Comparison of ENCODE assay signal across 25 cellular contexts in the genomic region with DNA sequence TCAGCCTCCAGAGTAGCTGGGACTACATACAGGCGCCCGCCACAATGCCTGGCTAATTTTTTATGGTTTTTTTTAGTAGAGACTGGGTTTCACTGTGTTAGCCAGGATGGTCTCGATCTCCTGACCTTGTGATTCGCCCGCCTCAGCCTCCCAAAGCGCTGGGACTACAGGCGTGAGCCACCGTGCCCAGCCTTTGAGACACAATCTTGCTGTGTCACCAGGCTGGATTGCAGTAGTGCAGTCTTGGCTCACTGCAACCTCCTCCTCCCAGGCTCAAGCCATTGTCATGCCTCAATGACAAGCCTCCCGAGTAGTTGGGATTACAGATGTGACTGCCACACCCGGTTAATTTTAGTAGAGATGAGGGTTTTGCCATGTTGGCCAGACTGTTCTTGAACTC.
"Had no signal": no experiment of that assay in that cellular context is flagged by ENCODE, and none has a peak within 500 bp of the region (broad histone marks: within the 10 kb centered on the region; RNA-seq: fewer than 3 reads in every experiment).

No MANE protein-coding gene starts in this region.

- H3K27ac Mint-ChIP-seq: activated CD8-positive, alpha-beta T cell treated with anti-CD3 and anti-CD28 coated beads for 36 hours; activated naive CD4-positive, alpha-beta T cell treated with anti-CD3 and anti-CD28 coated beads, Interleukin-2, amount 10 ng/mL, durations not matched to agents 7 days and 5 days; activated T-cell treated with anti-CD3 and anti-CD28 coated beads, Interleukin-2, amount 50 U/mL, for 72 hours; activated T-helper 2 cell treated with anti-CD3 and anti-CD28 coated beads, Interferon-gamma antibody, Interleukin-2, Interleukin-4, amounts not matched to agents 10 μg/mL and 5 μg/mL and 100 μg/mL, durations not matched to agents 14 hours and 24 hours and 36 hours; T-helper 1 cell treated with Interleukin-12 subunit alpha and Interleukin-12 subunit beta and Interleukin-4 antibody, amounts not matched to agents 30 μg/mL and 1 μg/mL, for 36 hours had no signal

- ATAC-seq: activated CD4-positive, CD25-positive, alpha-beta regulatory T cell treated with anti-CD3 and anti-CD28 coated beads, Interleukin-2, amount 50 U/mL, for 24 hours; activated CD8-positive, alpha-beta T cell treated with anti-CD3 and anti-CD28 coated beads for 36 hours; activated T-cell treated with anti-CD3 and anti-CD28 coated beads, Interleukin-2, amount 50 U/mL, for 72 hours; Panc1 had no signal

- DNase-seq: activated CD4-positive, alpha-beta T cell treated with anti-CD3 and anti-CD28 coated beads for 4 hours; activated CD8-positive, alpha-beta memory T cell treated with anti-CD3 and anti-CD28 coated beads, Interleukin-2, amount 50 U/mL, for 4 hours; activated gamma-delta T cell treated with Interleukin-2 at 50 U/mL for 16 hours; activated naive CD4-positive, alpha-beta T cell treated with anti-CD3 and anti-CD28 coated beads, Interleukin-2, amount 10 ng/mL, durations not matched to agents 7 days and 5 days; activated naive CD8-positive, alpha-beta T cell treated with anti-CD3 and anti-CD28 coated beads for 36 hours; activated T-cell treated with anti-CD3 and anti-CD28 coated beads, Interleukin-2, amount 50 U/mL, for 72 hours; Kasumi-1; KBM-7; MV-4-11; NCI-H1092 treated with DMSO at 0.1 percent for 48 hours; NCI-H1417 treated with DMSO at 0.1 percent for 48 hours; NCI-H1694 treated with DMSO at 0.1 percent for 48 hours; NCI-H2029 treated with DMSO at 0.1 percent for 48 hours; NCI-H345; NCI-H510A; NCI-H69; NK-92 treated with Interleukin-12 subunit alpha and Interleukin-12 subunit beta, amount 100 ng/mL, for 24 hours; OCI-M1; RPMI8226; SHP77 treated with DMSO at 0.1 percent for 48 hours had no signal

- H3K27me3 Mint-ChIP-seq: activated CD8-positive, alpha-beta T cell treated with anti-CD3 and anti-CD28 coated beads for 36 hours; activated naive CD4-positive, alpha-beta T cell treated with anti-CD3 and anti-CD28 coated beads, Interleukin-2, amount 10 ng/mL, durations not matched to agents 7 days and 5 days; activated naive CD8-positive, alpha-beta T cell treated with anti-CD3 and anti-CD28 coated beads for 36 hours had no signal

- H3K4me3 Mint-ChIP-seq: activated CD8-positive, alpha-beta T cell treated with anti-CD3 and anti-CD28 coated beads for 36 hours; activated naive CD4-positive, alpha-beta T cell treated with anti-CD3 and anti-CD28 coated beads, Interleukin-2, amount 10 ng/mL, durations not matched to agents 7 days and 5 days; activated naive CD8-positive, alpha-beta T cell treated with anti-CD3 and anti-CD28 coated beads for 36 hours; activated T-cell treated with anti-CD3 and anti-CD28 coated beads, Interleukin-2, amount 50 U/mL, for 72 hours; T-helper 1 cell treated with Interleukin-12 subunit alpha and Interleukin-12 subunit beta and Interleukin-4 antibody, amounts not matched to agents 30 μg/mL and 1 μg/mL, for 36 hours had no signal

- H3K9me3 Mint-ChIP-seq: activated CD8-positive, alpha-beta T cell treated with anti-CD3 and anti-CD28 coated beads for 36 hours; activated naive CD4-positive, alpha-beta T cell treated with anti-CD3 and anti-CD28 coated beads, Interleukin-2, amount 10 ng/mL, durations not matched to agents 7 days and 5 days; activated naive CD8-positive, alpha-beta T cell treated with anti-CD3 and anti-CD28 coated beads for 36 hours; activated T-cell treated with anti-CD3 and anti-CD28 coated beads, Interleukin-2, amount 50 U/mL, for 72 hours; activated T-helper 2 cell treated with anti-CD3 and anti-CD28 coated beads, Interferon-gamma antibody, Interleukin-2, Interleukin-4, amounts not matched to agents 10 μg/mL and 5 μg/mL and 100 μg/mL, durations not matched to agents 14 hours and 24 hours and 36 hours; T-helper 1 cell treated with Interleukin-12 subunit alpha and Interleukin-12 subunit beta and Interleukin-4 antibody, amounts not matched to agents 30 μg/mL and 1 μg/mL, for 36 hours had no signal
